In the genomic region with DNA sequence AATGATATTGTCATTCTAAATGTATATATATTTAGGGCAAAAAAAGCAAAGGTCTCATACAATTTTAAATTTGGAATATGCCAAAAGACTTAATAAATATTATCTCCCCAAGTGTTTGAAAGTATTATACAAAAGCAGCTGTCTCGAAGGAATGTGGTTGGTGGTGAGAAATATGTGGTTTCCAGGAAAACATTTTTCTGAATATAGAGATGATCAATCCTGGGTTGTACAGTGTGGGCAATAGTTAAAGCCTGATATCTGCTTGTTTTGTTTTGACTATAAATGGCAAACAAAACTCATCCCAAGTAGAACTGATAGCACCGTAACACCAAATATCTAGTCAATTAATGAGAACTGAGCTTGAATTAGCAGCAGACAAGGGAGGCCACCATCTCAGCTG, we compare ENCODE assay signal across 29 cellular contexts.
"Had no signal": no experiment of that assay in that cellular context is flagged by ENCODE, and none has a peak within 500 bp of the region (broad histone marks: within the 10 kb centered on the region; RNA-seq: fewer than 3 reads in every experiment).

No MANE protein-coding gene starts in this region.

- H3K4me3 Mint-ChIP-seq: immature natural killer cell; mesothelial cell of epicardium; naive thymus-derived CD8-positive, alpha-beta T cell; nephron; neural crest cell; stimulated activated memory B cell treated with anti-CD40 and anti-IgM and Interleukin-4, amounts not matched to agents 10 μg/mL and 1 μg/mL and 100 μg/mL, for 72 hours had no signal

- H3K4me3 ChIP-seq: left ventricle myocardium inferior, lung, pancreas, prostate gland, spleen, transverse colon, upper lobe of left lung, vagina had no signal

- H3K36me3 ChIP-seq: left ventricle myocardium inferior, pancreas, prostate gland, spleen, transverse colon, upper lobe of left lung, vagina had no signal

- ATAC-seq: naive thymus-derived CD8-positive, alpha-beta T cell; pancreas; right cardiac atrium; sciatic nerve; stimulated activated memory B cell treated with anti-CD40 and anti-IgM and Interleukin-4, amounts not matched to agents 10 μg/mL and 1 μg/mL and 100 μg/mL, for 72 hours had no signal

- H3K27me3 ChIP-seq: pancreas, spleen, transverse colon, upper lobe of left lung, vagina had no signal

- FAIRE-seq: islet of Langerhans, kidney, pancreas, small intestine had no signal

- H3K9me3 Mint-ChIP-seq: immature natural killer cell had no signal

- DNase-seq: hypothalamus; immature natural killer cell; kidney; left ventricle myocardium inferior; mesendoderm; naive thymus-derived CD8-positive, alpha-beta T cell; nucleus accumbens; pancreas; posterior cingulate gyrus; retina; right cardiac atrium; small intestine; spleen; stimulated activated CD4-positive, alpha-beta T cell treated with anti-CD3 and anti-CD28 coated beads, Interleukin-2, amount 100 ng/mL, for 48 hours; stimulated activated CD4-positive, alpha-beta T cell treated with anti-CD3 and anti-CD28 coated beads, Interleukin-4, amount 100 ng/mL, for 4 hours; stimulated activated CD8-positive, alpha-beta memory T cell treated with anti-CD3 and anti-CD28 coated beads, Interleukin-4, amount 100 ng/mL, for 48 hours; stimulated activated naive CD4-positive, alpha-beta T cell treated with Interleukin-2 at 50 U/mL for 16 hours; substantia nigra; transverse colon; upper lobe of left lung had no signal

- H3K9me3 ChIP-seq: pancreas, prostate gland, spleen, transverse colon, upper lobe of left lung, vagina had no signal

- H3K4me1 Mint-ChIP-seq: mesothelial cell of epicardium; neural crest cell; stimulated activated memory B cell treated with anti-CD40 and anti-IgM and Interleukin-4, amounts not matched to agents 10 μg/mL and 1 μg/mL and 100 μg/mL, for 72 hours had no signal

- H3K27me3 Mint-ChIP-seq: stimulated activated memory B cell treated with anti-CD40 and anti-IgM and Interleukin-4, amounts not matched to agents 10 μg/mL and 1 μg/mL and 100 μg/mL, for 72 hours had no signal

- H3K27ac Mint-ChIP-seq: immature natural killer cell; mesothelial cell of epicardium; naive thymus-derived CD8-positive, alpha-beta T cell; nephron; stimulated activated memory B cell treated with anti-CD40 and anti-IgM and Interleukin-4, amounts not matched to agents 10 μg/mL and 1 μg/mL and 100 μg/mL, for 72 hours had no signal

- H3K27ac ChIP-seq: left ventricle myocardium inferior, pancreas, prostate gland, spleen, transverse colon, upper lobe of left lung, vagina had no signal

- H3K36me3 Mint-ChIP-seq: mesothelial cell of epicardium; stimulated activated memory B cell treated with anti-CD40 and anti-IgM and Interleukin-4, amounts not matched to agents 10 μg/mL and 1 μg/mL and 100 μg/mL, for 72 hours had no signal

- H3K4me1 ChIP-seq: pancreas, prostate gland, spleen, transverse colon, vagina had no signal
